Comparison of ENCODE assay signal across 19 cellular contexts in the genomic region with DNA sequence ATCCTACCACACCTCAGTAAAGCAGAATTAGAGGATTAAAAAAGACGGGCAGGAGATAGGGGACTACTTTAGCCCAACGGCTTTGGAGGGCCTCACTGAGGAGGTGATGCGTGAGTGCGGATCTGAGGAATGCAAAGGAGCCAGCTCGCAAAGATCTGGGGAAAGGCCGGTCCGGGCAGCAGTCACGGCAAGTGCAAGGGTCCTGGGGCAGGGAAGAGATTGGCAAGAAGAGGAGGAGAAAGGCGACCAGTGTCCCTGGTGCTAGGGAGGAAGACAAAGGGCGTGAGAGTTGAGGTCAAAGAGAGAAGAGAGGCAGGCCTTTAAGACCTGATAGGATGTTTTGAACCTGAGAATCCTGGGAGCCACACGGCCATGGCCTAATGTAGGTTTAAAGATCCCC.
"Had no signal": no experiment of that assay in that cellular context is flagged by ENCODE, and none has a peak within 500 bp of the region (broad histone marks: within the 10 kb centered on the region; RNA-seq: fewer than 3 reads in every experiment).

No MANE protein-coding gene starts in this region.

- H3K4me2 ChIP-seq: smooth muscle cell had no signal

- H3K27me3 ChIP-seq: pancreas had no signal

- DNase-seq: activated CD4-positive, alpha-beta T cell treated with anti-CD3 and anti-CD28 coated beads for 4 hours; activated CD8-positive, alpha-beta T cell treated with anti-CD3 and anti-CD28 coated beads, Interleukin-2, amount 10 ng/mL, durations not matched to agents 7 days and 5 days; activated naive CD4-positive, alpha-beta T cell treated with anti-CD3 and anti-CD28 coated beads, Interleukin-2, amount 10 ng/mL, durations not matched to agents 7 days and 5 days; endodermal cell; foreskin keratinocyte; heart right ventricle; islet precursor cell; mammary epithelial cell; nephron progenitor cell; pancreas; retina; substantia nigra; T-helper 1 cell had no signal

- H3K4me3 ChIP-seq: heart right ventricle, mucosa of descending colon, pancreas, SK-N-MC, smooth muscle cell had no signal

- H3K36me3 ChIP-seq: heart right ventricle, pancreas had no signal

- H3K9me3 ChIP-seq: heart right ventricle, mucosa of descending colon, pancreas had no signal

- H3K4me1 ChIP-seq: foreskin keratinocyte, pancreas had no signal

- H3K27ac ChIP-seq: foreskin keratinocyte, pancreas, SK-N-MC, VCaP had no signal

- ATAC-seq: activated CD8-positive, alpha-beta T cell treated with anti-CD3 and anti-CD28 coated beads, Interleukin-2, amount 10 ng/mL, durations not matched to agents 7 days and 5 days; foreskin keratinocyte; left lobe of liver; stimulated activated memory B cell treated with anti-CD40 and anti-IgM and Interleukin-4, amounts not matched to agents 10 μg/mL and 1 μg/mL and 100 μg/mL, for 72 hours had no signal
